Comparison of ENCODE assay signal across 9 cellular contexts in the genomic region with DNA sequence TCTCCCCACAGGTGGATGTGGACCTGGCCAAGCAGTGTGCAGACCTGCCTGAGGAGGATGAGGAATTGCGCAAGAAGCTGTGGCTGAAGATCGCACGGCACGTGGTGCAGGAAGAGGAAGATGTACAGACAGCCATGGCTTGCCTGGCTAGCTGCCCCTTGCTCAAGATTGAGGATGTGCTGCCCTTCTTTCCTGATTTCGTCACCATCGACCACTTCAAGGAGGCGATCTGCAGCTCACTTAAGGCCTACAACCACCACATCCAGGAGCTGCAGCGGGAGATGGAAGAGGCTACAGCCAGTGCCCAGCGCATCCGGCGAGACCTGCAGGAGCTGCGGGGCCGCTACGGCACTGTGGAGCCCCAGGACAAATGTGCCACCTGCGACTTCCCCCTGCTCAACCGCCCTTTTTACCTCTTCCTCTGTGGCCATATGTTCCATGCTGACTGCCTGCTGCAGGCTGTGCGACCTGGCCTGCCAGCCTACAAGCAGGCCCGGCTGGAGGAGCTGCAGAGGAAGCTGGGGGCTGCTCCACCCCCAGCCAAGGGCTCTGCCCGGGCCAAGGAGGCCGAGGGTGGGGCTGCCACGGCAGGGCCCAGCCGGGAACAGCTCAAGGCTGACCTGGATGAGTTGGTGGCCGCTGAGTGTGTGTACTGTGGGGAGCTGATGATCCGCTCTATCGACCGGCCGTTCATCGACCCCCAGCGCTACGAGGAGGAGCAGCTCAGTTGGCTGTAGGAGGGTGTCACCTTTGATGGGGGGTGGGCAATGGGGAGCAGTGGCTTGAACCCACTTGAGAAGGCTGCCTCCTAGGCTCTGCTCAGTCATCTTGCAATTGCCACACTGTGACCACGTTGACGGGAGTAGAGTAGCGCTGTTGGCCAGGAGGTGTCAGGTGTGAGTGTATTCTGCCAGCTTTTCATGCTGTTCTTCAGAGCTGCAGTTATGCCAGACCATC. TPM values are rescaled to one million over a fixed set of nuclear protein-coding genes. Genes with fewer than 3 reads are reported as not detected.
A peak's percentile ranks its signal among the peaks of the same experiment; 100 is the strongest.
DNase-seq lines count a peak whose midpoint lies in the region; ATAC-seq, FAIRE-seq and TF ChIP-seq lines count a peak whose summit lies in the region.
"Had no signal": no experiment of that assay in that cellular context is flagged by ENCODE, and none has a peak within 500 bp of the region (broad histone marks: within the 10 kb centered on the region; RNA-seq: fewer than 3 reads in every experiment).

No MANE protein-coding gene starts in this region.

- H2AFZ ChIP-seq in OCI-LY1 (ENCODE audit: low read length), result no peak overlapping the region

- H3K9ac ChIP-seq in OCI-LY1 (ENCODE audit: low read length), result peak overlapping the region; percentile 51

- TF ChIP-seq CTCF in OCI-LY1 (IDR thresholded peaks at IDR 0.05; ENCODE audit: low read length) (no peak), D721Med (IDR thresholded peaks at IDR 0.05; ENCODE audit: insufficient read depth, missing control alignments) (no peak)

- no peaks in the 10 kb centered on the region for H4K20me1 ChIP-seq in OCI-LY1 (ENCODE audit: insufficient read depth, low read length)

- intact Hi-C loops in naive thymus-derived CD4-positive, alpha-beta T cell (cut with micrococcal nuclease), result loop anchor here (5.0 to 10.0 kb wide), 3 partner anchors 212 to 872 kb away; partner anchors contain the start of genes INO80 (in 1 of the 2), MAPKBP1 (in 1 of the 2), NUSAP1 (in 1 of the 2) and OIP5 (in 1 of the 2)

- peaks cover 51% of the 10 kb centered on the region for H3K36me3 ChIP-seq in OCI-LY1 (ENCODE audit: insufficient read depth, low read length)
- H3K36me3 ChIP-seq in naive thymus-derived CD4-positive, alpha-beta T cell (ENCODE audit: control insufficient read depth in 2 of 3, insufficient read depth in 3 of 3, low read length in 3 of 3), result peaks cover 0 to 50% (median 23%) of the 10 kb centered on the region in 3 experiments

- peaks cover 41% of the 10 kb centered on the region for H3K4me1 ChIP-seq in OCI-LY1 (ENCODE audit: insufficient read depth, low read length, severe bottlenecking)
- H3K4me1 ChIP-seq in naive thymus-derived CD4-positive, alpha-beta T cell (ENCODE audit: control insufficient read depth in 2 of 2, insufficient read depth in 2 of 2, low read length in 2 of 2), result peaks cover 6 to 16% of the 10 kb centered on the region in 2 donors

- no peaks in the 10 kb centered on the region for H3K27me3 Mint-ChIP-seq in effector memory CD8-positive, alpha-beta T cell
- H3K27me3 Mint-ChIP-seq in naive thymus-derived CD4-positive, alpha-beta T cell, result no peaks in the 10 kb centered on the region

- peak overlapping the region; percentile 45 for H3K4me2 ChIP-seq in OCI-LY1 (ENCODE audit: low read length)

- in situ Hi-C loops in G401 (cut with HindIII; ENCODE audit: low sequenced_read_pairs), result no loop called here

- FAIRE-seq in D721Med (lab: Jason Lieb, UNC), result no peak

- POLR2A ChIA-PET in naive thymus-derived CD4-positive, alpha-beta T cell (lab: Charles Lee), result interaction anchor here (0.5 to 2.6 kb wide), 2 partner anchors 9 to 210 kb away, joined by 3 to 7 read pairs; partner anchors contain the start of gene VPS18

- DNase-seq in G401 (ENCODE audit: low spot score), result peak; percentile 79
- no peak for DNase-seq in effector memory CD8-positive, alpha-beta T cell
- no peak for DNase-seq in naive thymus-derived CD4-positive, alpha-beta T cell
- no peak for DNase-seq in amniotic stem cell (lab: John Stamatoyannopoulos, UW)
- DNase-seq in stimulated activated CD8-positive, alpha-beta memory T cell treated with anti-CD3 and anti-CD28 coated beads, Interleukin-4, amount 100 ng/mL, for 48 hours, result no peak
- DNase-seq in D721Med (ENCODE audit: insufficient read length, low spot score), result no peak

- peaks cover 16 to 36% of the 10 kb centered on the region in 2 donors for H3K4me1 Mint-ChIP-seq in effector memory CD8-positive, alpha-beta T cell (ENCODE audit: low read depth in 2 of 2)
- peaks cover 19 to 38% (median 33%) of the 10 kb centered on the region in 7 donors for H3K4me1 Mint-ChIP-seq in naive thymus-derived CD4-positive, alpha-beta T cell

- peak overlapping the region; percentile 80 for H3K27ac ChIP-seq in OCI-LY1 (ENCODE audit: low read depth, low read length, poor library complexity, severe bottlenecking)
- H3K27ac ChIP-seq in naive thymus-derived CD4-positive, alpha-beta T cell (ENCODE audit: low read depth, low read length), result no peak overlapping the region

- H3K27ac Mint-ChIP-seq in effector memory CD8-positive, alpha-beta T cell, result peak overlapping the region; percentile 58 to 82
- H3K27ac Mint-ChIP-seq in naive thymus-derived CD4-positive, alpha-beta T cell, result peak overlapping the region in 3 of 9 donors; percentile 38 to 84 (median 74)

- H3K9me3 Mint-ChIP-seq in effector memory CD8-positive, alpha-beta T cell, result no peaks in the 10 kb centered on the region
- H3K9me3 Mint-ChIP-seq in naive thymus-derived CD4-positive, alpha-beta T cell, result no peaks in the 10 kb centered on the region

- ATAC-seq in effector memory CD8-positive, alpha-beta T cell (replicated peaks), result no peak
- ATAC-seq in naive thymus-derived CD4-positive, alpha-beta T cell, result peak; percentile 23
- no peak for ATAC-seq in HG03159 (IDR thresholded peaks at IDR 0.05; ENCODE audit: unreplicated experiment)

- no peaks in the 10 kb centered on the region for H3K9me2 ChIP-seq in OCI-LY1 (ENCODE audit: low read depth, low read length)

- H3K4me3 ChIP-seq in OCI-LY1 (ENCODE audit: low read depth, low read length, poor library complexity, severe bottlenecking), result peak overlapping the region; percentile 18
- H3K4me3 ChIP-seq in naive thymus-derived CD4-positive, alpha-beta T cell (ENCODE audit: low read length), result no peak overlapping the region

- 0 out of 2 replicates have a peak, but pooled peaks cover 4% of the 10 kb centered on the region for H3F3A ChIP-seq in OCI-LY1 (ENCODE audit: insufficient read depth, low read length)

- no peaks in the 10 kb centered on the region for H3K79me2 ChIP-seq in OCI-LY1 (ENCODE audit: insufficient read depth, low read length)

- no peaks in the 10 kb centered on the region for H3K9me3 ChIP-seq in OCI-LY1 (ENCODE audit: low read length)
- no peaks in the 10 kb centered on the region for H3K9me3 ChIP-seq in naive thymus-derived CD4-positive, alpha-beta T cell (ENCODE audit: control insufficient read depth in 2 of 3, low read length in 3 of 3)

- CTCF ChIA-PET in naive thymus-derived CD4-positive, alpha-beta T cell (lab: Charles Lee), result interaction anchor here (0.5 to 5.8 kb wide), 14 partner anchors 8 to 1108 kb away, joined by 3 to 44 read pairs (median 4); partner anchors contain the start of gene VPS18

- H3K27me3 ChIP-seq in OCI-LY1 (ENCODE audit: insufficient read depth, low read length), result no peaks in the 10 kb centered on the region
- H3K27me3 ChIP-seq in naive thymus-derived CD4-positive, alpha-beta T cell (ENCODE audit: control insufficient read depth in 2 of 2, insufficient read depth in 2 of 2, low read length in 2 of 2), result no peaks in the 10 kb centered on the region

- H3K4me3 Mint-ChIP-seq in effector memory CD8-positive, alpha-beta T cell, result no peak overlapping the region
- H3K4me3 Mint-ChIP-seq in naive thymus-derived CD4-positive, alpha-beta T cell, result peak overlapping the region in 1 of 10 donors; percentile 7

- H3K36me3 Mint-ChIP-seq in effector memory CD8-positive, alpha-beta T cell (ENCODE audit: insufficient read depth), result peaks cover 58% of the 10 kb centered on the region
- H3K36me3 Mint-ChIP-seq in naive thymus-derived CD4-positive, alpha-beta T cell, result peaks cover 0 to 30% (median 5%) of the 10 kb centered on the region in 5 donors

RNA-seq across cellular contexts. Expression of gene VPS18, which starts 8.6 kb away (rescaled TPM):
- 51.4 and 57.3 TPM in 2 replicates for total RNA-seq in G401 (2014; rRNA removed; shearing (Covaris generic))
- 10 to 100 TPM; 19.9 to 22.3 (median 20.5) TPM for total RNA-seq in naive thymus-derived CD4-positive, alpha-beta T cell
- 10 to 100 TPM; 15.9 to 25.8 TPM for polyA plus RNA-seq in naive thymus-derived CD4-positive, alpha-beta T cell

RNA-seq across cellular contexts. Expression of gene DLL4, which starts 26.3 kb away (rescaled TPM):
- total RNA-seq in G401 (2014; rRNA removed; shearing (Covaris generic)), result 0.20 and 0.62 TPM in 2 replicates
- total RNA-seq in naive thymus-derived CD4-positive, alpha-beta T cell, result not detected
- not detected for polyA plus RNA-seq in naive thymus-derived CD4-positive, alpha-beta T cell
- total RNA-seq: Daoy had no signal

RNA-seq across cellular contexts. Expression of gene RHOV, which starts 28.8 kb away (rescaled TPM):
- total RNA-seq in G401 (2014; rRNA removed; shearing (Covaris generic)), result 0.24 and 1.7 TPM in 2 replicates
- total RNA-seq in naive thymus-derived CD4-positive, alpha-beta T cell, result under 1 TPM in 1 of 5 experiments, not detected in 4; 0.39 TPM
- polyA plus RNA-seq in naive thymus-derived CD4-positive, alpha-beta T cell, result not detected

RNA-seq across cellular contexts. Expression of gene CHAC1, which starts 50.4 kb away (rescaled TPM):
- 12.4 and 12.9 TPM in 2 replicates for total RNA-seq in G401 (2014; rRNA removed; shearing (Covaris generic))
- 1 to 10 TPM in 3 of 5 experiments, under 1 TPM in 2; 0.24 to 5.7 (median 1.1) TPM for total RNA-seq in naive thymus-derived CD4-positive, alpha-beta T cell
- under 1 TPM in 1 of 2 donors, not detected in 1; 0.39 TPM for polyA plus RNA-seq in naive thymus-derived CD4-positive, alpha-beta T cell

RNA-seq across cellular contexts. Expression of gene SPINT1, which starts 59.0 kb away (rescaled TPM):
- total RNA-seq in G401 (2014; rRNA removed; shearing (Covaris generic)), result 0.62 TPM in 1 of 2 replicates, not detected in the other
- total RNA-seq in naive thymus-derived CD4-positive, alpha-beta T cell, result 1 to 10 TPM in 4 of 5 experiments, under 1 TPM in 1; 1.00 to 8.9 (median 3.6) TPM
- polyA plus RNA-seq in naive thymus-derived CD4-positive, alpha-beta T cell, result 1 to 10 TPM; 2.0 to 4.2 TPM
